ENCODE assay signal across 9 cellular contexts in genomic region chr3:70550723-70551319, GRCh38.
DNase-seq lines count a peak whose midpoint lies in the region; ATAC-seq, FAIRE-seq and TF ChIP-seq lines count a peak whose summit lies in the region.
"Had no signal": no experiment of that assay in that cellular context is flagged by ENCODE, and none has a peak within 500 bp of the region (broad histone marks: within the 10 kb centered on the region; RNA-seq: fewer than 3 reads in every experiment).

No MANE protein-coding gene starts in this region.

- H3K36me3 ChIP-seq in H1 (ENCODE audit: control insufficient read depth in 2 of 4, insufficient read depth in 4 of 4, low read length in 3 of 4), result 0 out of 8 replicates have a peak, but pooled peaks cover 0 to 2% (median 0%) of the 10 kb centered on the region in 4 experiments
- H3K36me3 ChIP-seq: BLaER1 had no signal

- H3K79me1 ChIP-seq in H1 (ENCODE audit: low read depth, low read length), result no peaks in the 10 kb centered on the region

- H3K18ac ChIP-seq in H1 (ENCODE audit: extremely low read depth, low read length), result no peak overlapping the region

- TF ChIP-seq CTCF in H1 (IDR thresholded peaks at IDR 0.05; ENCODE audit: control extremely low read depth in 1 of 3, insufficient read depth in 1 of 3, low read depth in 1 of 3, low read length in 3 of 3) (peak; percentile 48 to 72 (median 66)), nephron (IDR thresholded peaks at IDR 0.05; ENCODE audit: unreplicated experiment in 3 of 3) (peak in 2 of 3 experiments; percentile 20 to 44)

- H3K4me1 ChIP-seq in H1 (replicated peaks in 1 of 4; ENCODE audit: control insufficient read depth in 3 of 4, insufficient read depth in 4 of 4, low read length in 3 of 4), result no peaks in the 10 kb centered on the region
- H3K4me1 ChIP-seq: BLaER1 had no signal

- no peak overlapping the region for H2AK5ac ChIP-seq in H1 (ENCODE audit: low read depth, low read length)

- no peak for FAIRE-seq in H1 (lab: Jason Lieb, UNC)

- no peak overlapping the region for H2BK12ac ChIP-seq in H1 (ENCODE audit: low read depth, low read length)

- H4K8ac ChIP-seq in H1 (ENCODE audit: extremely low read depth, insufficient read depth, low read length), result no peak overlapping the region

- TF ChIP-seq RAD21 in H1 (IDR thresholded peaks at IDR 0.05 in 1 of 2, conservative IDR thresholded peaks at IDR 0.05 in 1 of 2; ENCODE audit: low read depth in 2 of 2, low read length in 2 of 2), result peak; percentile 74 to 80

- H3K4me2 ChIP-seq in H1 (ENCODE audit: insufficient read depth in 1 of 2, low read depth in 2 of 2, low read length in 2 of 2), result no peak overlapping the region
- H3K4me2 ChIP-seq: BLaER1 had no signal

- no peak overlapping the region for H3K27ac ChIP-seq in H1 (ENCODE audit: low read depth, low read length)
- H3K27ac ChIP-seq: BLaER1 had no signal

- no peak overlapping the region for H3K27ac Mint-ChIP-seq in nephron

- ATAC-seq in HG02588 (IDR thresholded peaks at IDR 0.05; ENCODE audit: unreplicated experiment), result peak; percentile 82

- H4K5ac ChIP-seq in H1 (ENCODE audit: insufficient read length, low read depth, low read length), result no peak overlapping the region

- peak; percentile 21 for DNase-seq in NCI-H1092 treated with DMSO at 0.1 percent for 48 hours (lab: John Stamatoyannopoulos, UW)
- no peak for DNase-seq in NCI-H1092 (lab: John Stamatoyannopoulos, UW)
- peak; percentile 14 for DNase-seq in NCI-H2029 treated with DMSO at 0.1 percent for 48 hours (lab: John Stamatoyannopoulos, UW)
- DNase-seq in activated CD4-positive, alpha-beta T cell treated with anti-CD3 and anti-CD28 coated beads, Interleukin-2, amount 50 U/mL, for 4 hours, result peak; percentile 71
- peak in 1 of 2 experiments; percentile 85 for DNase-seq in H1 (ENCODE audit: low read depth in 1 of 2, low spot score in 2 of 2)
- DNase-seq in stromal cell of bone marrow (ENCODE audit: low read depth), result peak; percentile 33

- no peak overlapping the region for H2BK5ac ChIP-seq in H1 (ENCODE audit: low read depth, low read length)

- no peak overlapping the region for H3K56ac ChIP-seq in H1 (replicated peaks; ENCODE audit: insufficient read length, low read depth, low read length)

- H3K4me3 Mint-ChIP-seq in nephron, result no peak overlapping the region

- WGBS in H1 (ENCODE audit: extremely low coverage in 1 of 2, insufficient coverage in 1 of 2, insufficient read length in 1 of 2, insufficient replicate concordance in 2 of 2, low coverage in 1 of 2, low lambda C conversion rate in 2 of 2, missing lambda C conversion rate in 1 of 2), 2 experiments, result 63% methylated on average over 8 of the region's 9 CpGs; no CpG with 5 or more reads in 1 of the 2 experiments

- peaks cover 4% of the 10 kb centered on the region for H3K27me3 Mint-ChIP-seq in nephron (ENCODE audit: low read depth)

- no peak overlapping the region for H3K4me3 ChIP-seq in H1 (ENCODE audit: extremely low read depth in 1 of 4, insufficient read depth in 2 of 4, low read depth in 3 of 4, low read length in 4 of 4)
- H3K4me3 ChIP-seq: BLaER1 had no signal

- no peak overlapping the region for H3K4ac ChIP-seq in H1 (replicated peaks; ENCODE audit: insufficient read length, low read depth, low read length)

- no peak overlapping the region for H3K9ac ChIP-seq in H1 (replicated peaks in 1 of 4; ENCODE audit: extremely low read depth in 1 of 4, low read depth in 3 of 4, low read length in 3 of 4)
- H3K9ac ChIP-seq: BLaER1 had no signal

- no peaks in the 10 kb centered on the region for H3K36me3 Mint-ChIP-seq in nephron (ENCODE audit: low read depth)

- H4K20me1 ChIP-seq in H1 (replicated peaks in 1 of 2; ENCODE audit: control insufficient read depth in 1 of 2, insufficient read depth in 2 of 2, low read length in 2 of 2), result no peaks in the 10 kb centered on the region
- H4K20me1 ChIP-seq: BLaER1 had no signal

- H3K27me3 ChIP-seq in H1 (replicated peaks in 1 of 4; ENCODE audit: control insufficient read depth in 3 of 4, extremely low read depth in 1 of 4, insufficient read depth in 3 of 4, low read length in 3 of 4), result no peaks in the 10 kb centered on the region
- H3K27me3 ChIP-seq: BLaER1 had no signal

- H3K4me1 Mint-ChIP-seq in nephron, result no peaks in the 10 kb centered on the region

- H4K91ac ChIP-seq in H1 (replicated peaks; ENCODE audit: insufficient read length, low read length), result no peak overlapping the region

- no peak for TF ChIP-seq POLR2A in H1 (IDR thresholded peaks at IDR 0.05; ENCODE audit: control extremely low read depth in 1 of 2, low read depth in 2 of 2, low read length in 2 of 2)

- H3K14ac ChIP-seq in H1 (ENCODE audit: insufficient read length), result no peak overlapping the region

- H2BK120ac ChIP-seq in H1 (replicated peaks; ENCODE audit: low read depth, low read length), result no peak overlapping the region

- H3K9me3 Mint-ChIP-seq in nephron, result peaks cover 7% of the 10 kb centered on the region

- no peak overlapping the region for H2BK15ac ChIP-seq in H1 (ENCODE audit: low read length)

- H3K9me3 ChIP-seq in H1 (ENCODE audit: insufficient read depth in 2 of 2, low read depth in 1 of 2, low read length in 1 of 2), result peaks cover 11 to 15% of the 10 kb centered on the region in 2 experiments
- H3K9me3 ChIP-seq: BLaER1 had no signal

- H2AFZ ChIP-seq in H1 (ENCODE audit: low read length), result no peak overlapping the region

- H3K23ac ChIP-seq in H1 (ENCODE audit: insufficient read length), result no peak overlapping the region

- POLR2A ChIA-PET in H1 (lab: Charles Lee; ENCODE audit: partially characterized antibody), result no interaction called here

- CTCF ChIA-PET in H1 (lab: Charles Lee; ENCODE audit: partially characterized antibody), result interaction anchor here (0.5 to 1.7 kb wide), 23 partner anchors 9 to 1036 kb away, joined by 3 to 7 read pairs (median 4); no protein-coding TSS in a partner anchor

- TF ChIP-seq EP300 in H1 (IDR thresholded peaks at IDR 0.05; ENCODE audit: borderline replicate concordance in 1 of 2, low read depth in 2 of 2, low read length in 2 of 2), result no peak

- no peaks in the 10 kb centered on the region for H3K79me2 ChIP-seq in H1 (ENCODE audit: control insufficient read depth in 1 of 2, insufficient read depth in 2 of 2, low read length in 2 of 2)

- H3K23me2 ChIP-seq in H1 (ENCODE audit: low read depth, low read length), result no peaks in the 10 kb centered on the region

- H2BK20ac ChIP-seq in H1 (ENCODE audit: low read length), result no peak overlapping the region

TF ChIP-seq in H1, 55 proteins besides CTCF, POLR2A, EP300 and RAD21:
- TF ChIP-seq POU5F1 (IDR thresholded peaks at IDR 0.05; ENCODE audit: low read depth, low read length), result no peak
- TF ChIP-seq CTBP2 (IDR thresholded peaks at IDR 0.05; ENCODE audit: borderline replicate concordance, insufficient read depth, insufficient read length, low read length), result no peak
- TF ChIP-seq SIX5 (IDR thresholded peaks at IDR 0.05; ENCODE audit: low read depth, low read length), result no peak
- TF ChIP-seq BACH1 (IDR thresholded peaks at IDR 0.05; ENCODE audit: low read length), result no peak
- no peak for TF ChIP-seq NRF1 (IDR thresholded peaks at IDR 0.05; ENCODE audit: low read depth, low read length)
- no peak for TF ChIP-seq KDM5A (IDR thresholded peaks at IDR 0.05; ENCODE audit: low read length)
- no peak for TF ChIP-seq SP1 (IDR thresholded peaks at IDR 0.05; ENCODE audit: low read depth, low read length)
- TF ChIP-seq TBP (IDR thresholded peaks at IDR 0.05; ENCODE audit: low read depth, low read length), result no peak
- no peak for TF ChIP-seq RNF2 (IDR thresholded peaks at IDR 0.05; ENCODE audit: borderline replicate concordance, low read depth, low read length, missing control alignments, poor library complexity, severe bottlenecking)
- no peak for TF ChIP-seq ATF2 (IDR thresholded peaks at IDR 0.05; ENCODE audit: low read length)
- TF ChIP-seq SP2 (IDR thresholded peaks at IDR 0.05; ENCODE audit: low read length), result no peak
- TF ChIP-seq SIN3A (conservative IDR thresholded peaks at IDR 0.05 in 1 of 2, IDR thresholded peaks at IDR 0.05 in 1 of 2; ENCODE audit: low read depth in 1 of 2, low read length in 2 of 2), result no peak
- no peak for TF ChIP-seq PHF8 (conservative IDR thresholded peaks at IDR 0.05; ENCODE audit: low read depth, low read length)
- no peak for TF ChIP-seq GABPA (IDR thresholded peaks at IDR 0.05; ENCODE audit: borderline replicate concordance, insufficient read depth, low read length)
TF ChIP-seq in H1: peak in this region for 0.
